Comparison of ENCODE assay signal across 8 cellular contexts in the genomic region with DNA sequence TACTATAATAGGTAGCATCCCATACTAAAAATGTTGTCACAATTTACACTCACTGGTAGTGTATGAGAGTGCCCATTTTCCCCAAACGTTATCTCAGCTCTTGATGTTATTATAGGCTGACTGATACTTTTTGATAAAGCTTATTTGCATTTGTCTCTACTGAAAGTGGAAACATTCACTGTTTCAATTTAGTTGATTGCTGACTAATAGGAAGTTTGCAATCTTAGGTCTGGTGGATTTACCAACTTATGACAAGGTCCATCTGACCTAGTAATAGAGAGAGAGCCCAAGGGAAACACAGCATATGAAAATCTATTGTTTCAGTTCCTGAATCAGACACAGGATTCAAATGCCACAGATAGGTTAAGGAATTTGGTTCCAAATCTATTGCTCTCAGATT.
DNase-seq lines count a peak whose midpoint lies in the region; ATAC-seq, FAIRE-seq and TF ChIP-seq lines count a peak whose summit lies in the region.
"Not testable (repeated sequence)": the region's sequence is repeated elsewhere in the genome, so short reads cannot be mapped to it uniquely, and the experiment has no call there.

No MANE protein-coding gene starts in this region.

- ATAC-seq in GM18517 (IDR thresholded peaks at IDR 0.05; ENCODE audit: unreplicated experiment), result peak; percentile 68
- peak; percentile 59; the same call in 2 of the 3 replicates for ATAC-seq in RWPE2 (ENCODE audit: low read depth)

- TF ChIP-seq CTCF in AG10803 (conservative IDR thresholded peaks at IDR 0.05; ENCODE audit: low read length); RWPE2 (IDR thresholded peaks at IDR 0.05; ENCODE audit: poor library complexity, severe bottlenecking); bronchial epithelial cell (IDR thresholded peaks at IDR 0.05; ENCODE audit: insufficient read depth, low read length, severe bottlenecking); left ventricle myocardium inferior (IDR thresholded peaks at IDR 0.05; ENCODE audit: borderline replicate concordance): not testable (repeated sequence)

- not testable (repeated sequence) for H3K36me3 ChIP-seq in GM23248 (ENCODE audit: low read depth); RWPE2 (ENCODE audit: low read depth); bronchial epithelial cell (ENCODE audit: control insufficient read depth, insufficient read depth, low read length); left ventricle myocardium inferior

- not testable (repeated sequence) for H3K9me2 ChIP-seq in GM23248 (ENCODE audit: insufficient read depth)

- not testable (repeated sequence) for H3K4me3 ChIP-seq in AG10803 (ENCODE audit: low read length); GM23248; RWPE2 (ENCODE audit: severe bottlenecking); bronchial epithelial cell (ENCODE audit: low read depth, low read length); left ventricle myocardium inferior; skeletal muscle cell (ENCODE audit: low read depth, low read length)

- not testable (repeated sequence) for H3K4me1 ChIP-seq in GM23248 (ENCODE audit: insufficient read depth); RWPE2 (ENCODE audit: insufficient read depth, poor library complexity, severe bottlenecking)
- peaks cover 11% of the 10 kb centered on the region for H3K4me1 ChIP-seq in left ventricle myocardium inferior

- not testable (repeated sequence) for H3K27me3 ChIP-seq in GM23248 (replicated peaks; ENCODE audit: insufficient read depth); RWPE2 (ENCODE audit: insufficient read depth, poor library complexity, severe bottlenecking); bronchial epithelial cell (ENCODE audit: control insufficient read depth, insufficient read depth, low read length); left ventricle myocardium inferior (ENCODE audit: low read depth)

- not testable (repeated sequence) for H3K9ac ChIP-seq in GM23248

- H4K20me1 ChIP-seq in GM23248 (ENCODE audit: insufficient read depth), result not testable (repeated sequence)

- not testable (repeated sequence) for H3F3A ChIP-seq in GM23248 (ENCODE audit: insufficient read depth)

- H3K9me3 ChIP-seq in GM23248 (ENCODE audit: low read depth); RWPE2 (ENCODE audit: severe bottlenecking); left ventricle myocardium inferior (replicated peaks): not testable (repeated sequence)

- 70 to 73% methylated on average over 1 of the region's 1 CpG for WGBS in GM23248 (ENCODE audit: low coverage in 1 of 2, low lambda C conversion rate in 2 of 2, missing lambda C conversion rate in 2 of 2), 2 experiments

- in situ Hi-C loops in GM23248 (cut with MboI), result not testable (repeated sequence)

- intact Hi-C loops in left ventricle myocardium inferior (cut with micrococcal nuclease), result not testable (repeated sequence)

- not testable (repeated sequence) for H2AFZ ChIP-seq in GM23248

- H3K4me2 ChIP-seq in GM23248 (ENCODE audit: unreplicated experiment), result peak overlapping the region; percentile 19

- DNase-seq in AG10803 (ENCODE audit: low read depth) (peak; percentile 77), GM23248 (peak; percentile 73), HT1080 (ENCODE audit: low read depth) (peak; percentile 3), bronchial epithelial cell (ENCODE audit: low read depth) (peak; percentile 43), skeletal muscle cell (ENCODE audit: low read depth) (peak; percentile 24)
- not testable (repeated sequence) for DNase-seq in RWPE2 (ENCODE audit: low spot score); left ventricle myocardium inferior

- not testable (repeated sequence) for FAIRE-seq in bronchial epithelial cell (lab: Jason Lieb, UNC)

- H3K27ac ChIP-seq in GM23248 (peak overlapping the region; percentile 4; the same call in 1 of the 2 replicates), left ventricle myocardium inferior (replicated peaks) (peak overlapping the region; percentile 36)
- H3K27ac ChIP-seq in RWPE2 (ENCODE audit: poor library complexity, severe bottlenecking), result not testable (repeated sequence)

- not testable (repeated sequence) for H3K79me2 ChIP-seq in GM23248 (ENCODE audit: insufficient read depth)
